Comparison of ENCODE assay signal across 8 cellular contexts in the genomic region with DNA sequence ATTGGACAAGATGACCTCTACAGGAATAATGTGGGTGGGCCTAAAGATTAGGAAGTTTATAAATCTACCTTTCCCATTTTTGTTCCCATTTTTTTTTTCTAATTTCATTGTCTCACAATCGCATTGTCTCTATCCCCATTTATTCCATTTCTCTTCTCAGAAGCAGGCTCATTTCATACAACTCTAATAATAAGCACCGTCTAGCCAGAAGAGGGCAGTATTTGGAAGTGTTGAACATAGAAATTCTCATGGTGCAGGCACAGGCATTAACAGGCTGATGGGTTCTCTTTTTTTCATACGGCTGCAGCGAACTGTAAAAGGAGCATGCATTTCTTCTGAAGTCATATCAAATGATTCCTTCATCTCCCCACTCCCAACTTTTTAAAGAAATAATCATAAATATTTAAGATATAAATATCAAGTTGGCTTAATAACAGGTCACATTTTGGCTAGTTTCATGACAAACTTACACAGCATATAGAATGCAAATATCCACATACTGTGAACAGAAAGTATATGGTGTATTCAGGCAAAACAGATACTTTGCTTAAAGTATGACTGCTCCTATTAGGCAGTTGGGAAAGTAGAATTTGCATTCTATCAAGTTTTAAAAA.
DNase-seq lines count a peak whose midpoint lies in the region; ATAC-seq and TF ChIP-seq lines count a peak whose summit lies in the region.

No MANE protein-coding gene starts in this region.

- H3K27me3 ChIP-seq in esophagus squamous epithelium: no peaks in the 10 kb centered on the region

- TF ChIP-seq CTCF in NB4 (IDR thresholded peaks at IDR 0.05; ENCODE audit: low read depth, low read length): peak; percentile 35
- peak; percentile 24 to 78 (median 58) for TF ChIP-seq CTCF in esophagus squamous epithelium (IDR thresholded peaks at IDR 0.05)
- peak; percentile 78 for TF ChIP-seq CTCF in neural crest cell (conservative IDR thresholded peaks at IDR 0.05)

- intact Hi-C loops in esophagus squamous epithelium (cut with DNase I): loop anchor here (5.0 to 10.0 kb wide), 2 partner anchors 219 to 302 kb away; no protein-coding TSS in a partner anchor

- H3K27ac ChIP-seq in esophagus squamous epithelium: no peak overlapping the region

- TF ChIP-seq POLR2A in NB4 (IDR thresholded peaks at IDR 0.05; ENCODE audit: extremely low read depth, insufficient read length) (no peak), esophagus squamous epithelium (IDR thresholded peaks at IDR 0.05) (no peak)

- DNase-seq in AG08396 (ENCODE audit: low spot score) (peak; percentile 50), NB4 (ENCODE audit: low read depth) (peak; percentile 65), SK-N-DZ (ENCODE audit: low spot score) (peak; percentile 62), esophagus squamous epithelium (lab: John Stamatoyannopoulos, UW) (no peak), neural crest cell (ENCODE audit: low read depth, low spot score) (peak; percentile 38)
- no peak for DNase-seq in natural killer cell treated with Interleukin-12 subunit alpha and Interleukin-12 subunit beta and Interleukin-15 and Interleukin-18, amount 100 ng/mL, for 72 hours (ENCODE audit: low spot score)

- no peaks in the 10 kb centered on the region for H3K9me3 ChIP-seq in esophagus squamous epithelium

- no peak overlapping the region for H3K4me3 ChIP-seq in NB4 (ENCODE audit: low read depth, low read length)
- H3K4me3 ChIP-seq in esophagus squamous epithelium: no peak overlapping the region

- ATAC-seq in GM18498 (IDR thresholded peaks at IDR 0.05; ENCODE audit: unreplicated experiment) (peak; percentile 87), HG02759 (IDR thresholded peaks at IDR 0.05; ENCODE audit: unreplicated experiment) (peak; percentile 84)
- no peak for ATAC-seq in natural killer cell treated with Interleukin-12 subunit alpha and Interleukin-12 subunit beta and Interleukin-15 and Interleukin-18, amount 100 ng/mL, for 72 hours

- H3K27ac Mint-ChIP-seq in neural crest cell (ENCODE audit: unreplicated experiment): no peak overlapping the region
- no peak overlapping the region for H3K27ac Mint-ChIP-seq in natural killer cell treated with Interleukin-12 subunit alpha and Interleukin-12 subunit beta and Interleukin-15 and Interleukin-18, amount 100 ng/mL, for 72 hours

- H3K36me3 Mint-ChIP-seq in neural crest cell (ENCODE audit: low read depth): no peaks in the 10 kb centered on the region
- H3K36me3 Mint-ChIP-seq in natural killer cell treated with Interleukin-12 subunit alpha and Interleukin-12 subunit beta and Interleukin-15 and Interleukin-18, amount 100 ng/mL, for 72 hours: no peaks in the 10 kb centered on the region

- H3K36me3 ChIP-seq in esophagus squamous epithelium: no peaks in the 10 kb centered on the region

- no peaks in the 10 kb centered on the region for H3K9me3 Mint-ChIP-seq in neural crest cell
- H3K9me3 Mint-ChIP-seq in natural killer cell treated with Interleukin-12 subunit alpha and Interleukin-12 subunit beta and Interleukin-15 and Interleukin-18, amount 100 ng/mL, for 72 hours: no peaks in the 10 kb centered on the region

- WGBS in esophagus squamous epithelium, 2 donors: 7 to 8% methylated on average over 4 of the region's 4 CpGs

- H3K4me1 Mint-ChIP-seq in neural crest cell: no peaks in the 10 kb centered on the region
- no peaks in the 10 kb centered on the region for H3K4me1 Mint-ChIP-seq in natural killer cell treated with Interleukin-12 subunit alpha and Interleukin-12 subunit beta and Interleukin-15 and Interleukin-18, amount 100 ng/mL, for 72 hours (ENCODE audit: low read depth in 2 of 2)

- peaks cover 0 to 6% (median 0%) of the 10 kb centered on the region in 3 donors for H3K4me1 ChIP-seq in esophagus squamous epithelium

- H3K27me3 Mint-ChIP-seq in neural crest cell (ENCODE audit: low read depth): peaks cover 9% of the 10 kb centered on the region
- no peaks in the 10 kb centered on the region for H3K27me3 Mint-ChIP-seq in natural killer cell treated with Interleukin-12 subunit alpha and Interleukin-12 subunit beta and Interleukin-15 and Interleukin-18, amount 100 ng/mL, for 72 hours

- H3K4me3 Mint-ChIP-seq in neural crest cell: no peak overlapping the region
- H3K4me3 Mint-ChIP-seq in natural killer cell treated with Interleukin-12 subunit alpha and Interleukin-12 subunit beta and Interleukin-15 and Interleukin-18, amount 100 ng/mL, for 72 hours: no peak overlapping the region

Comparison
In these comparisons a context has a peak if more than half of its experiments do, and no peak if none do; other contexts are left out.
1. DNase-seq: peak in AG08396 (single experiment), NB4 (single experiment), SK-N-DZ (single experiment) and neural crest cell (single experiment); none in esophagus squamous epithelium (single experiment) and natural killer cell treated with Interleukin-12 subunit alpha and Interleukin-12 subunit beta and Interleukin-15 and Interleukin-18, amount 100 ng/mL, for 72 hours (single experiment).
2. ATAC-seq: peak in GM18498 (single experiment) and HG02759 (single experiment); none in natural killer cell treated with Interleukin-12 subunit alpha and Interleukin-12 subunit beta and Interleukin-15 and Interleukin-18, amount 100 ng/mL, for 72 hours (0 of 2).
3. Peak in every context shown above with its lines, with median percentiles within 50 percentile points of each other: CTCF ChIP-seq.